In genomic region chr9:120711841-120712538, GRCh38 we compare ENCODE assay signal across 1 cellular context.
TF ChIP-seq lines count a peak whose summit lies in the region.

No MANE protein-coding gene starts in this region.

TF ChIP-seq in endothelial cell of umbilical vein, 7 proteins besides CTCF, POLR2A, EP300 and RAD21 (continued from another document):
- no peak for TF ChIP-seq GATA2 (IDR thresholded peaks at IDR 0.05; ENCODE audit: insufficient read depth, insufficient read length, low read depth, low read length)
